In genomic region chr13:113014752-113015745, GRCh38 we compare ENCODE assay signal across 24 cellular contexts.
"Had no signal": no experiment of that assay in that cellular context is flagged by ENCODE, and none has a peak within 500 bp of the region (broad histone marks: within the 10 kb centered on the region; RNA-seq: fewer than 3 reads in every experiment).

No MANE protein-coding gene starts in this region.

- H3K27ac ChIP-seq: colonic mucosa, gastroesophageal sphincter, hepatocyte, left lung, lower lobe of right lung, neutrophil, sigmoid colon, tibial nerve had no signal

- DNase-seq: activated CD4-positive, alpha-beta T cell treated with anti-CD3 and anti-CD28 coated beads for 36 hours; activated CD4-positive, CD25-positive, alpha-beta regulatory T cell; activated CD8-positive, alpha-beta memory T cell treated with anti-CD3 and anti-CD28 coated beads, Interleukin-2, amount 10 ng/mL, durations not matched to agents 7 days and 5 days; activated CD8-positive, alpha-beta T cell treated with anti-CD3 and anti-CD28 coated beads, Interleukin-2, amount 10 ng/mL, durations not matched to agents 7 days and 5 days; activated naive CD4-positive, alpha-beta T cell; activated T-cell treated with anti-CD3 and anti-CD28 coated beads for 4 hours; activated T-cell treated with anti-CD3 and anti-CD28 coated beads, Interleukin-2, amount 50 U/mL, for 72 hours; body of pancreas; colonic mucosa; effector memory CD4-positive, alpha-beta T cell; lower lobe of right lung; mesenchymal stem cell; retina; sigmoid colon; small intestine; stimulated activated CD4-positive, alpha-beta T cell treated with anti-CD3 and anti-CD28 coated beads, Interleukin-4, amount 100 ng/mL, for 24 hours; stomach; T-helper 1 cell had no signal

- ATAC-seq: activated CD4-positive, alpha-beta T cell treated with anti-CD3 and anti-CD28 coated beads for 36 hours; activated CD8-positive, alpha-beta memory T cell treated with anti-CD3 and anti-CD28 coated beads, Interleukin-2, amount 10 ng/mL, durations not matched to agents 7 days and 5 days; activated CD8-positive, alpha-beta T cell treated with anti-CD3 and anti-CD28 coated beads, Interleukin-2, amount 10 ng/mL, durations not matched to agents 7 days and 5 days; activated T-cell treated with anti-CD3 and anti-CD28 coated beads, Interleukin-2, amount 50 U/mL, for 72 hours; body of pancreas; gastroesophageal sphincter; left lung; lower lobe of right lung; stimulated activated effector memory CD8-positive, alpha-beta T cell treated with anti-CD3 and anti-CD28 coated beads, Interleukin-12 subunit alpha, Interleukin-12 subunit beta, amount 100 ng/mL, for 72 hours had no signal
